ENCODE assay signal across 11 cellular contexts in the genomic region with DNA sequence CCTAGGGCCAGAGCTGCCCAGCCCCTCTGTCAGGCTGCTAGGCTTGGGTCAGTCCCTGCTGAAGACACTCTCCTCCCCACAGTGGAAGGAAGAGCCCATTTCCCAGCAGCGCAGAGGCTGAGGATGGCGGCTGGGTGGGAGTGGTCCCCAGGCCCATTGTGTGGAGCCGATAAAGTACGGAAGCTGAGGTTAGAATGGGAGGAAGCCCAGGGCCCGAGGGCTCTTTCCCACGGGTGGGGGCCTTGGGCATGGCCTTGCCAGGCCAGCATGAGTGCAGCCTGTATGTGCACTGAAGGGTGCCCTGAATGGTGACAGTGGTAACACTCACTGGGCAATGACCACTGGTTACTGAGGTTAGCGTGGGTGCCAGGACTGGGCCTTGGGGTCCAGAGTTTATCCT.
DNase-seq lines count a peak whose midpoint lies in the region; ATAC-seq and TF ChIP-seq lines count a peak whose summit lies in the region.
"Had no signal": no experiment of that assay in that cellular context is flagged by ENCODE, and none has a peak within 500 bp of the region (broad histone marks: within the 10 kb centered on the region; RNA-seq: fewer than 3 reads in every experiment).

No MANE protein-coding gene starts in this region.

- H2BK12ac ChIP-seq in trophoblast cell (ENCODE audit: low read length): peak overlapping the region; percentile 42

- H3K4me2 ChIP-seq in trophoblast cell (ENCODE audit: low read length): no peak overlapping the region

- no peak overlapping the region for H4K8ac ChIP-seq in trophoblast cell (ENCODE audit: low read depth, low read length)

- H3K4me1 Mint-ChIP-seq in CD14-positive monocyte: peaks cover 77% of the 10 kb centered on the region

- H3K9ac ChIP-seq in trophoblast cell (ENCODE audit: low read length): no peak overlapping the region

- H3K23ac ChIP-seq in trophoblast cell (ENCODE audit: low read length): no peak overlapping the region

- no peak overlapping the region for H2AFZ ChIP-seq in trophoblast cell (ENCODE audit: insufficient read depth, low read length, poor library complexity)

- no peak overlapping the region for H4K12ac ChIP-seq in trophoblast cell (ENCODE audit: low read depth, low read length)

- peak; percentile 46 for DNase-seq in CD14-positive monocyte (ENCODE audit: low spot score)
- DNase-seq in trophoblast cell: no peak
- no peak for DNase-seq in HUDEP-2 (lab: John Stamatoyannopoulos, UW; ENCODE audit: unreplicated experiment in 76 of 76)
- no peak for DNase-seq in NCI-H510A (lab: John Stamatoyannopoulos, UW)
- DNase-seq in SIG-M5 treated with dmso at 0.1 percent for 504 hours (lab: John Stamatoyannopoulos, UW; ENCODE audit: unreplicated experiment): no peak
- DNase-seq: activated CD4-positive, CD25-positive, alpha-beta regulatory T cell; activated naive CD4-positive, alpha-beta T cell treated with Interleukin-2 at 50 U/mL for 16 hours; NCI-H526 had no signal

- peak overlapping the region; percentile 14 for H3K14ac ChIP-seq in trophoblast cell (ENCODE audit: low read length)

- H3K36me3 ChIP-seq in gastroesophageal sphincter (peaks cover 0 to 42% of the 10 kb centered on the region in 2 donors), trophoblast cell (ENCODE audit: control insufficient read depth in 1 of 2, insufficient read depth in 2 of 2, low read length in 2 of 2) (peaks cover 13 to 22% of the 10 kb centered on the region in 2 experiments)

- H3K79me1 ChIP-seq in trophoblast cell (ENCODE audit: low read length): peaks cover 6% of the 10 kb centered on the region

- peak overlapping the region; percentile 50 for H4K91ac ChIP-seq in trophoblast cell (ENCODE audit: low read depth, low read length)

- H3K9me3 ChIP-seq in gastroesophageal sphincter (no peaks in the 10 kb centered on the region), trophoblast cell (ENCODE audit: insufficient read depth, low read depth, low read length) (no peaks in the 10 kb centered on the region)

- peak overlapping the region in 6 of 7 donors; percentile 68 to 87 (median 79) for H3K27ac Mint-ChIP-seq in CD14-positive monocyte

- WGBS in gastroesophageal sphincter (ENCODE audit: low coverage in 1 of 2), 2 donors: 60% methylated on average over 1 of the region's 7 CpGs; no CpG with 5 or more reads in 1 of the 2 donors
- WGBS in trophoblast cell (ENCODE audit: extremely low coverage, insufficient coverage, insufficient read length): no CpG with 5 or more reads among the region's 7 CpGs

- H2BK120ac ChIP-seq in trophoblast cell (ENCODE audit: insufficient read depth, low read length, poor library complexity): no peak overlapping the region

- H3K27me3 ChIP-seq in gastroesophageal sphincter (no peaks in the 10 kb centered on the region), trophoblast cell (ENCODE audit: insufficient read depth, low read length) (no peaks in the 10 kb centered on the region)

- H3K18ac ChIP-seq in trophoblast cell (ENCODE audit: low read length): peak overlapping the region; percentile 35

- peak overlapping the region; percentile 45 to 54 for H3K4me3 Mint-ChIP-seq in CD14-positive monocyte

- H3K4me3 ChIP-seq in gastroesophageal sphincter (no peak overlapping the region), trophoblast cell (ENCODE audit: low read depth, low read length) (no peak overlapping the region)

- no peak for TF ChIP-seq EP300 in gastroesophageal sphincter (IDR thresholded peaks at IDR 0.05)

- TF ChIP-seq POLR2A in gastroesophageal sphincter (IDR thresholded peaks at IDR 0.05): no peak

- TF ChIP-seq CTCF in CD14-positive monocyte (IDR thresholded peaks at IDR 0.05) (no peak), VCaP (conservative IDR thresholded peaks at IDR 0.05) (no peak), gastroesophageal sphincter (IDR thresholded peaks at IDR 0.05) (no peak)

- H3K9me3 Mint-ChIP-seq in CD14-positive monocyte: no peaks in the 10 kb centered on the region

- H2AK5ac ChIP-seq in trophoblast cell (ENCODE audit: low read length): peak overlapping the region; percentile 67

- H2BK5ac ChIP-seq in trophoblast cell (ENCODE audit: low read depth, low read length, poor library complexity): no peak overlapping the region

- peaks cover 0 to 87% (median 15%) of the 10 kb centered on the region in 3 donors for H3K4me1 ChIP-seq in gastroesophageal sphincter
- peaks cover 9 to 13% of the 10 kb centered on the region in 2 experiments for H3K4me1 ChIP-seq in trophoblast cell (ENCODE audit: control insufficient read depth in 1 of 2, insufficient read depth in 2 of 2, low read length in 2 of 2)

- peaks cover 4% of the 10 kb centered on the region for H3K79me2 ChIP-seq in trophoblast cell (ENCODE audit: control insufficient read depth, insufficient read depth, low read length, poor library complexity)

- H3K27me3 Mint-ChIP-seq in CD14-positive monocyte (ENCODE audit: low read depth in 3 of 3): peaks cover 0 to 2% (median 0%) of the 10 kb centered on the region in 3 donors

- no peak overlapping the region for H3K4ac ChIP-seq in trophoblast cell (ENCODE audit: low read depth, low read length)

- H3K36me3 Mint-ChIP-seq in CD14-positive monocyte: peaks cover 62 to 83% of the 10 kb centered on the region in 2 donors

- H3K27ac ChIP-seq in VCaP (peak overlapping the region; percentile 88), gastroesophageal sphincter (peak overlapping the region in 3 of 4 donors; percentile 57 to 67 (median 57)), trophoblast cell (ENCODE audit: low read depth, low read length) (no peak overlapping the region)

- ATAC-seq in gastroesophageal sphincter (no peak), GM18858 (IDR thresholded peaks at IDR 0.05; ENCODE audit: unreplicated experiment) (no peak)

- intact Hi-C loops in CD14-positive monocyte (cut with micrococcal nuclease): loop anchor here (5.0 to 10.0 kb wide), 3 partner anchors 65 to 145 kb away; no protein-coding TSS in a partner anchor
